1 cellular context compared by ENCODE assay signal in genomic region chr12:57127101-57127709, GRCh38.
A peak's percentile ranks its signal among the peaks of the same experiment; 100 is the strongest.
TF ChIP-seq lines count a peak whose summit lies in the region.

No MANE protein-coding gene starts in this region.

TF ChIP-seq in HepG2, 621 proteins besides CTCF, POLR2A, EP300 and RAD21 (continued from another document and continues in another):
- TF ChIP-seq ZNF800 (CRISPR knock-in tag; IDR thresholded peaks at IDR 0.05) (peak; percentile 19; the same call in 1 of the 2 replicates), MZF1 (CRISPR knock-in tag; IDR thresholded peaks at IDR 0.05; ENCODE audit: borderline replicate concordance) (no peak), ZNF451 (CRISPR knock-in tag; IDR thresholded peaks at IDR 0.05) (no peak; the same call in 1 of the 2 replicates), MAX (IDR thresholded peaks at IDR 0.05) (peak; percentile 88), ZBTB7A (CRISPR knock-in tag; IDR thresholded peaks at IDR 0.05) (no peak), TAF1 (CRISPR knock-in tag; IDR thresholded peaks at IDR 0.05) (peak; percentile 16; the same call in 1 of the 2 replicates), PATZ1 (CRISPR knock-in tag; IDR thresholded peaks at IDR 0.05) (peak; percentile 40), SOX6 (IDR thresholded peaks at IDR 0.05) (no peak), SOX6 (CRISPR knock-in tag; IDR thresholded peaks at IDR 0.05) (peak; percentile 51; the same call in 1 of the 2 replicates), SP4 (CRISPR knock-in tag; IDR thresholded peaks at IDR 0.05) (0 out of 2 replicates have a peak, but pooled peaks have one; percentile 29), TEAD3 (CRISPR knock-in tag; optimal IDR thresholded peaks at IDR 0.05; ENCODE audit: borderline replicate concordance) (peak; percentile 68), ZNF558 (CRISPR knock-in tag; IDR thresholded peaks at IDR 0.05; ENCODE audit: borderline replicate concordance) (peak; percentile 31; the same call in 1 of the 2 replicates), ZNF598 (CRISPR knock-in tag; IDR thresholded peaks at IDR 0.05; ENCODE audit: borderline replicate concordance) (0 out of 2 replicates have a peak, but pooled peaks have one; percentile 79), STAG1 (CRISPR knock-in tag; IDR thresholded peaks at IDR 0.05) (peak; percentile 76), ZNF543 (CRISPR knock-in tag; IDR thresholded peaks at IDR 0.05) (no peak), ZBTB25 (CRISPR knock-in tag; IDR thresholded peaks at IDR 0.05) (0 out of 2 replicates have a peak, but pooled peaks have one; percentile 46), HNF4A (CRISPR knock-in tag; IDR thresholded peaks at IDR 0.05) (peak; percentile 85), HES4 (CRISPR knock-in tag; IDR thresholded peaks at IDR 0.05; ENCODE audit: borderline replicate concordance) (no peak), KAT7 (CRISPR knock-in tag; IDR thresholded peaks at IDR 0.05; ENCODE audit: borderline replicate concordance) (no peak), SKIL (CRISPR knock-in tag; IDR thresholded peaks at IDR 0.05; ENCODE audit: borderline replicate concordance) (peak; percentile 31; the same call in 1 of the 2 replicates), ZXDC (CRISPR knock-in tag; IDR thresholded peaks at IDR 0.05) (0 out of 2 replicates have a peak, but pooled peaks have one; percentile 26), ZMAT3 (CRISPR knock-in tag; conservative IDR thresholded peaks at IDR 0.05) (0 out of 2 replicates have a peak, but pooled peaks have one; percentile 9), TARDBP (CRISPR knock-in tag; IDR thresholded peaks at IDR 0.05) (peak; percentile 74; the same call in 1 of the 2 replicates), SMYD3 (CRISPR knock-in tag; IDR thresholded peaks at IDR 0.05) (0 out of 2 replicates have a peak, but pooled peaks have one; percentile 28), ZNF263 (CRISPR knock-in tag; IDR thresholded peaks at IDR 0.05) (peak; percentile 60; the same call in 1 of the 2 replicates), ISL2 (CRISPR knock-in tag; IDR thresholded peaks at IDR 0.05) (peak; percentile 66), ZBTB3 (CRISPR knock-in tag; IDR thresholded peaks at IDR 0.05; ENCODE audit: borderline replicate concordance, low read depth) (no peak), MEIS2 (CRISPR knock-in tag; IDR thresholded peaks at IDR 0.05) (peak; percentile 55; the same call in 1 of the 2 replicates), FIP1L1 (IDR thresholded peaks at IDR 0.05; ENCODE audit: borderline replicate concordance, insufficient read depth, low read depth, low read length) (no peak), SMC3 (IDR thresholded peaks at IDR 0.05; ENCODE audit: low read length) (peak; percentile 48), ZNF710 (CRISPR knock-in tag; IDR thresholded peaks at IDR 0.05; ENCODE audit: borderline replicate concordance) (0 out of 2 replicates have a peak, but pooled peaks have one; percentile 25), ZNF580 (CRISPR knock-in tag; IDR thresholded peaks at IDR 0.05; ENCODE audit: borderline replicate concordance, low read depth) (peak; percentile 48; the same call in 1 of the 2 replicates), NFE2L2 (IDR thresholded peaks at IDR 0.05; ENCODE audit: low read length) (no peak), TBX2 (CRISPR knock-in tag; IDR thresholded peaks at IDR 0.05; ENCODE audit: borderline replicate concordance) (peak; percentile 56; the same call in 1 of the 2 replicates), MED1 (CRISPR knock-in tag; IDR thresholded peaks at IDR 0.05) (peak; percentile 79), MTA1 (CRISPR knock-in tag; IDR thresholded peaks at IDR 0.05; ENCODE audit: borderline replicate concordance) (no peak), XRCC5 (optimal IDR thresholded peaks at IDR 0.05; ENCODE audit: low read length) (peak; percentile 74), RXRA (CRISPR knock-in tag; IDR thresholded peaks at IDR 0.05) (peak; percentile 67; the same call in 1 of the 2 replicates), SOX5 (CRISPR knock-in tag; IDR thresholded peaks at IDR 0.05; ENCODE audit: borderline replicate concordance) (peak; percentile 44; the same call in 1 of the 2 replicates), HMG20A (CRISPR knock-in tag; IDR thresholded peaks at IDR 0.05; ENCODE audit: borderline replicate concordance) (0 out of 2 replicates have a peak, but pooled peaks have one; percentile 33), CCDC6 (CRISPR knock-in tag; IDR thresholded peaks at IDR 0.05) (peak; percentile 73; the same call in 1 of the 2 replicates), ZNF225 (CRISPR knock-in tag; IDR thresholded peaks at IDR 0.05) (0 out of 2 replicates have a peak, but pooled peaks have one; percentile 11), ZNF333 (CRISPR knock-in tag; IDR thresholded peaks at IDR 0.05; ENCODE audit: borderline replicate concordance) (no peak), GATAD2A (CRISPR knock-in tag; IDR thresholded peaks at IDR 0.05) (peak; percentile 65), PAX8 (CRISPR knock-in tag; IDR thresholded peaks at IDR 0.05; ENCODE audit: borderline replicate concordance) (no peak), ERF (CRISPR knock-in tag; IDR thresholded peaks at IDR 0.05) (peak; percentile 62), THRA (CRISPR knock-in tag; IDR thresholded peaks at IDR 0.05; ENCODE audit: borderline replicate concordance) (0 out of 2 replicates have a peak, but pooled peaks have one; percentile 6), ZNF33A (CRISPR knock-in tag; IDR thresholded peaks at IDR 0.05; ENCODE audit: borderline replicate concordance) (no peak), IKZF4 (CRISPR knock-in tag; IDR thresholded peaks at IDR 0.05; ENCODE audit: borderline replicate concordance, low read depth, not compliant biosample characterization) (no peak), HCFC1 (IDR thresholded peaks at IDR 0.05; ENCODE audit: low read depth, low read length) (no peak), NR1H2 (CRISPR knock-in tag; IDR thresholded peaks at IDR 0.05; ENCODE audit: borderline replicate concordance, low read depth) (no peak), IKZF1 (IDR thresholded peaks at IDR 0.05) (no peak), ZNF496 (CRISPR knock-in tag; IDR thresholded peaks at IDR 0.05; ENCODE audit: insufficient replicate concordance) (no peak), TFDP2 (CRISPR knock-in tag; IDR thresholded peaks at IDR 0.05) (peak; percentile 42; the same call in 1 of the 2 replicates), FOXM1 (CRISPR knock-in tag; IDR thresholded peaks at IDR 0.05) (no peak)
